In the genomic region with DNA sequence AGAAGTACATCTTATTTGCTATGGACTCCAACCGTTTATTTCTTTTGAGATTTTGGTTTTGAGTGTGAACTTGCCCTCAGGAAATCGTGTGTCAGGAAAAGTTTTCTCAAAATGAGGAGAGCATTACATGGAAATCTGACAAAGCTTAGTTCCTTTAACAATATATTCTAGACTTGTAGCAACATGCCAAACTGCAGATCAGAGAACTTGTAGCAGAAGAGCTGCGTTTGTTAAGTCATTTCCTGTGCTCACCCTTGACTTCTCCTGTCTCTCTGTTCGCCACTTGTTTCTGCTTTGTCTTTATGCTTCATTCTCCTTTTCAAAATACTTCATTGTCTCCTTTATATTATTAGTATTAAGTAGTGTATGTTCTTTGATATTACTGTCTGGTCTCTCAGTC, we compare ENCODE assay signal across 13 cellular contexts.
"Had no signal": no experiment of that assay in that cellular context is flagged by ENCODE, and none has a peak within 500 bp of the region (broad histone marks: within the 10 kb centered on the region; RNA-seq: fewer than 3 reads in every experiment).

No MANE protein-coding gene starts in this region.

- H3K27me3 ChIP-seq: brain microvascular endothelial cell, gastroesophageal sphincter, hepatocyte, ovary, suprapubic skin had no signal

- H3K4me3 Mint-ChIP-seq: activated naive CD8-positive, alpha-beta T cell; T-helper 1 cell treated with Interleukin-12 subunit alpha and Interleukin-12 subunit beta and Interleukin-4 antibody, amounts not matched to agents 30 μg/mL and 1 μg/mL, for 36 hours; type B pancreatic cell had no signal

- H3K36me3 Mint-ChIP-seq: activated naive CD8-positive, alpha-beta T cell; type B pancreatic cell had no signal

- H3K4me2 ChIP-seq: hepatocyte had no signal

- H3K4me3 ChIP-seq: gastroesophageal sphincter, hepatocyte, ovary, suprapubic skin had no signal

- H3K27ac ChIP-seq: brain microvascular endothelial cell, gastroesophageal sphincter, hepatocyte, ovary, suprapubic skin had no signal

- H2AFZ ChIP-seq: hepatocyte had no signal

- ATAC-seq: gastroesophageal sphincter; stimulated activated naive CD8-positive, alpha-beta T cell treated with anti-CD3 and anti-CD28 coated beads, Interleukin-15, Interleukin-2, amounts not matched to agents 100 U/mL and 50 U/mL, for 24 hours had no signal

- H3K27ac Mint-ChIP-seq: activated naive CD8-positive, alpha-beta T cell; T-helper 1 cell treated with Interleukin-12 subunit alpha and Interleukin-12 subunit beta and Interleukin-4 antibody, amounts not matched to agents 30 μg/mL and 1 μg/mL, for 36 hours; type B pancreatic cell had no signal

- H3K9me3 ChIP-seq: gastroesophageal sphincter, ovary, suprapubic skin had no signal

- H3K36me3 ChIP-seq: brain microvascular endothelial cell, gastroesophageal sphincter, ovary, suprapubic skin had no signal

- H3K9me3 Mint-ChIP-seq: T-helper 1 cell treated with Interleukin-12 subunit alpha and Interleukin-12 subunit beta and Interleukin-4 antibody, amounts not matched to agents 30 μg/mL and 1 μg/mL, for 36 hours; type B pancreatic cell had no signal

- H3K79me2 ChIP-seq: hepatocyte had no signal

- H3K27me3 Mint-ChIP-seq: activated naive CD8-positive, alpha-beta T cell; type B pancreatic cell had no signal

- H3K4me1 ChIP-seq: suprapubic skin had no signal

- DNase-seq: activated CD4-positive, alpha-beta T cell treated with anti-CD3 and anti-CD28 coated beads, Interleukin-2, amount 50 U/mL, for 1 hour; amygdala; brain microvascular endothelial cell; ovary; stimulated activated CD4-positive, alpha-beta T cell treated with anti-CD3 and anti-CD28 coated beads, Interleukin-4, amount 100 ng/mL, for 1 hour; stimulated activated CD8-positive, alpha-beta memory T cell treated with anti-CD3 and anti-CD28 coated beads, Interleukin-4, amount 100 ng/mL, for 48 hours; stimulated activated naive CD8-positive, alpha-beta T cell treated with anti-CD3 and anti-CD28 coated beads, Interleukin-15, Interleukin-2, amounts not matched to agents 100 U/mL and 50 U/mL, for 24 hours had no signal
